ENCODE assay signal across 2 cellular contexts in genomic region chr18:57970356-57971095, GRCh38.
A peak's percentile ranks its signal among the peaks of the same experiment; 100 is the strongest.
TF ChIP-seq lines count a peak whose summit lies in the region.

No MANE protein-coding gene starts in this region.

TF ChIP-seq in HCT116, 20 proteins besides CTCF, POLR2A, EP300 and RAD21 (continued from another document):
- TF ChIP-seq ZFX (IDR thresholded peaks at IDR 0.05) = no peak
- TF ChIP-seq CBX3 (IDR thresholded peaks at IDR 0.05; ENCODE audit: low read depth) = no peak
- no peak for TF ChIP-seq FOSL1 (IDR thresholded peaks at IDR 0.05; ENCODE audit: low read depth)
- TF ChIP-seq ATF3 (IDR thresholded peaks at IDR 0.05) = no peak
- TF ChIP-seq ZBTB33 (IDR thresholded peaks at IDR 0.05; ENCODE audit: extremely low read depth, insufficient replicate concordance, low read length) = no peak
- TF ChIP-seq TCF7L2 (IDR thresholded peaks at IDR 0.05; ENCODE audit: borderline replicate concordance, extremely low read depth, insufficient read depth, insufficient read length) = no peak
- TF ChIP-seq POLR2AphosphoS5 (IDR thresholded peaks at IDR 0.05; ENCODE audit: low read depth, low read length) = no peak
- no peak for TF ChIP-seq EZH2 (IDR thresholded peaks at IDR 0.05)
- TF ChIP-seq REST (IDR thresholded peaks at IDR 0.05; ENCODE audit: low read depth) = no peak
- TF ChIP-seq MAX (IDR thresholded peaks at IDR 0.05) = no peak
- TF ChIP-seq YY1 (IDR thresholded peaks at IDR 0.05; ENCODE audit: extremely low read depth, insufficient replicate concordance, low read depth, low read length) = no peak

TF ChIP-seq in HepG2, 621 proteins besides CTCF, POLR2A, EP300 and RAD21 (continued from another document and continues in another):
- TF ChIP-seq FUBP1 (CRISPR knock-in tag; IDR thresholded peaks at IDR 0.05; ENCODE audit: borderline replicate concordance) = no peak
- TF ChIP-seq ZNF724P (CRISPR knock-in tag; IDR thresholded peaks at IDR 0.05; ENCODE audit: borderline replicate concordance) = no peak
- TF ChIP-seq ZSCAN21 (CRISPR knock-in tag; IDR thresholded peaks at IDR 0.05; ENCODE audit: borderline replicate concordance) = no peak
- TF ChIP-seq ZNF616 (CRISPR knock-in tag; IDR thresholded peaks at IDR 0.05; ENCODE audit: low read depth) = no peak
- TF ChIP-seq IRX3 (CRISPR knock-in tag; IDR thresholded peaks at IDR 0.05; ENCODE audit: borderline replicate concordance, low read depth) = no peak
- TF ChIP-seq SMAD3 (CRISPR knock-in tag; IDR thresholded peaks at IDR 0.05) = no peak
- TF ChIP-seq SMAD1 (CRISPR knock-in tag; IDR thresholded peaks at IDR 0.05; ENCODE audit: borderline replicate concordance, low read depth) = no peak
- no peak for TF ChIP-seq ATF4 (CRISPR knock-in tag; IDR thresholded peaks at IDR 0.05)
- TF ChIP-seq TFAP4 (IDR thresholded peaks at IDR 0.05; ENCODE audit: borderline replicate concordance, low read depth) = no peak
- no peak for TF ChIP-seq GMEB1 (CRISPR knock-in tag; IDR thresholded peaks at IDR 0.05; ENCODE audit: borderline replicate concordance)
- TF ChIP-seq CBX2 (IDR thresholded peaks at IDR 0.05; ENCODE audit: low read depth, low read length) = no peak
- TF ChIP-seq CBX2 (CRISPR knock-in tag; IDR thresholded peaks at IDR 0.05; ENCODE audit: low read depth) = no peak
- TF ChIP-seq AGO2 (optimal IDR thresholded peaks at IDR 0.05; ENCODE audit: low read depth, low read length) = no peak
- no peak for TF ChIP-seq HNF4G (IDR thresholded peaks at IDR 0.05; ENCODE audit: borderline replicate concordance, low read depth, low read length)
- no peak for TF ChIP-seq HNF4G (CRISPR knock-in tag; IDR thresholded peaks at IDR 0.05; ENCODE audit: borderline replicate concordance, low read depth)
- no peak for TF ChIP-seq ZNF3 (CRISPR knock-in tag; IDR thresholded peaks at IDR 0.05)
- no peak for TF ChIP-seq NONO (IDR thresholded peaks at IDR 0.05)
- TF ChIP-seq NONO (CRISPR knock-in tag; conservative IDR thresholded peaks at IDR 0.05) = no peak
- no peak for TF ChIP-seq ZNF713 (CRISPR knock-in tag; IDR thresholded peaks at IDR 0.05)
- no peak for TF ChIP-seq PPARG (CRISPR knock-in tag; conservative IDR thresholded peaks at IDR 0.05)
- TF ChIP-seq MLXIP (CRISPR knock-in tag; IDR thresholded peaks at IDR 0.05; ENCODE audit: borderline replicate concordance) = no peak
- TF ChIP-seq ZNF251 (CRISPR knock-in tag; IDR thresholded peaks at IDR 0.05) = no peak
- TF ChIP-seq ISX (CRISPR knock-in tag; conservative IDR thresholded peaks at IDR 0.05) = no peak
- TF ChIP-seq PATZ1 (CRISPR knock-in tag; IDR thresholded peaks at IDR 0.05) = no peak
- TF ChIP-seq ZNF704 (CRISPR knock-in tag; IDR thresholded peaks at IDR 0.05; ENCODE audit: borderline replicate concordance) = no peak
- no peak for TF ChIP-seq SKIL (CRISPR knock-in tag; IDR thresholded peaks at IDR 0.05; ENCODE audit: borderline replicate concordance)
- peak; percentile 25; the same call in 1 of the 2 replicates for TF ChIP-seq ZNF770 (CRISPR knock-in tag; IDR thresholded peaks at IDR 0.05)
- no peak for TF ChIP-seq FOXC1 (CRISPR knock-in tag; IDR thresholded peaks at IDR 0.05; ENCODE audit: borderline replicate concordance)
- no peak for TF ChIP-seq KLF13 (CRISPR knock-in tag; IDR thresholded peaks at IDR 0.05)
- TF ChIP-seq NR1H2 (CRISPR knock-in tag; IDR thresholded peaks at IDR 0.05; ENCODE audit: borderline replicate concordance, low read depth) = no peak
- TF ChIP-seq ZNF557 (CRISPR knock-in tag; IDR thresholded peaks at IDR 0.05) = no peak
- TF ChIP-seq ZXDC (CRISPR knock-in tag; IDR thresholded peaks at IDR 0.05) = no peak
- no peak for TF ChIP-seq MIER2 (CRISPR knock-in tag; IDR thresholded peaks at IDR 0.05)
- no peak for TF ChIP-seq SYNCRIP (IDR thresholded peaks at IDR 0.05; ENCODE audit: insufficient read depth, low read depth, low read length)
- no peak for TF ChIP-seq CBX5 (CRISPR knock-in tag; IDR thresholded peaks at IDR 0.05; ENCODE audit: borderline replicate concordance)
- TF ChIP-seq SNAPC2 (CRISPR knock-in tag; IDR thresholded peaks at IDR 0.05) = no peak
